Comparison of ENCODE assay signal across 11 cellular contexts in the genomic region with DNA sequence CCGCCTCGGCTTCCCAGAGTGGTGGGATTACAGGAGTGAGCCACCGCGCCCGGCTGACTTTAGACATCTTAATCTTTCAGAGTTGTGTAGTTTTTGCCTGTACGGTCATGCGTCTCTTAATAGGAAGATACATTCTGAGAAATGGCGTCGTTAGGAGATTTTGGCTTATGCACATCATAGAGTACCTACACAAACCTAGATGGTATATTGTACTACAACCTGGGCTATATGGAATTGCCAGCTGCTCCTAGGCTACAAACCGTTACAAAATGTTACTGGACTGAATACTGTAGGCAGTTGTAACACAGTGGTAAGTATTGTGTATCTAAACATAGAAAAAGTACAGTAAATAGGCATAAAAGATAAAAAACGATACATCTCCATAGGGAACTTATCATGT. TPM values are rescaled to one million over a fixed set of nuclear protein-coding genes. Genes with fewer than 3 reads are reported as not detected.
DNase-seq lines count a peak whose midpoint lies in the region; ATAC-seq and TF ChIP-seq lines count a peak whose summit lies in the region.
"Had no signal": no experiment of that assay in that cellular context is flagged by ENCODE, and none has a peak within 500 bp of the region (broad histone marks: within the 10 kb centered on the region; RNA-seq: fewer than 3 reads in every experiment).

No MANE protein-coding gene starts in this region.

- H3K27ac Mint-ChIP-seq in activated CD4-positive, alpha-beta T cell treated with anti-CD3 and anti-CD28 coated beads for 36 hours = peak overlapping the region; percentile 51

- POLR2A ChIA-PET in activated CD4-positive, alpha-beta T cell treated with anti-CD3 and anti-CD28 coated beads for 36 hours (lab: Charles Lee) = interaction anchor here (1.4 kb wide), 1 partner anchor 18 kb away, joined by 3 read pairs; no protein-coding TSS in a partner anchor

- intact Hi-C loops in activated CD4-positive, alpha-beta T cell treated with anti-CD3 and anti-CD28 coated beads for 36 hours (cut with DNase I, micrococcal nuclease) = loop anchor here (2.0 to 5.0 kb wide), 2 partner anchors 63 to 157 kb away; partner anchors contain the start of genes ATP23 (in 1 of the 2) and CTDSP2 (in 1 of the 2)
- intact Hi-C loops in gastrocnemius medialis (cut with DNase I; ENCODE audit: low total_unique reads) (loop anchor here (5.0 kb wide), 2 partner anchors 37 to 48 kb away; partner anchors contain the start of gene TSPAN31), sigmoid colon (cut with DNase I) (loop anchor here (10.0 kb wide), 1 partner anchor 51 kb away; no protein-coding TSS in a partner anchor)

- peaks cover 19% of the 10 kb centered on the region for H3K79me2 ChIP-seq in OCI-LY3 (ENCODE audit: low read length)

- no peak for ATAC-seq in activated CD4-positive, alpha-beta T cell treated with anti-CD3 and anti-CD28 coated beads for 36 hours
- no peak for ATAC-seq in gastrocnemius medialis
- ATAC-seq in upper lobe of left lung (ENCODE audit: low FRiP score in 2 of 2) = no peak
- ATAC-seq in GM21381 (IDR thresholded peaks at IDR 0.05; ENCODE audit: unreplicated experiment) = no peak

- peak overlapping the region; percentile 11; the same call in 1 of the 2 replicates for H3K4me2 ChIP-seq in OCI-LY3 (ENCODE audit: low read length)

- peaks cover 16% of the 10 kb centered on the region for H3K36me3 Mint-ChIP-seq in activated CD4-positive, alpha-beta T cell treated with anti-CD3 and anti-CD28 coated beads for 36 hours (ENCODE audit: low read depth)

- TF ChIP-seq EP300 in upper lobe of left lung (IDR thresholded peaks at IDR 0.05) = no peak
- TF ChIP-seq EP300 in sigmoid colon (IDR thresholded peaks at IDR 0.05) = no peak

- H3K4me1 ChIP-seq in OCI-LY3 (ENCODE audit: low read length) (peaks cover 13% of the 10 kb centered on the region), gastrocnemius medialis (peaks cover 9 to 15% of the 10 kb centered on the region in 2 donors), upper lobe of left lung (peaks cover 20 to 36% (median 28%) of the 10 kb centered on the region in 4 donors), sigmoid colon (peaks cover 0 to 19% (median 14%) of the 10 kb centered on the region in 4 donors)

- H3K4me3 ChIP-seq in OCI-LY3 (ENCODE audit: low read length) (no peak overlapping the region), coronary artery (peak overlapping the region; percentile 79), gastrocnemius medialis (peak overlapping the region in 3 of 4 donors; percentile 91 to 98 (median 98)), upper lobe of left lung (peak overlapping the region in 2 of 4 donors; percentile 76 to 80), sigmoid colon (no peak overlapping the region)

- peaks cover 27% of the 10 kb centered on the region for H3K36me3 ChIP-seq in OCI-LY3 (replicated peaks; ENCODE audit: low read depth, low read length)
- H3K36me3 ChIP-seq in gastrocnemius medialis = peaks cover 3 to 40% of the 10 kb centered on the region in 2 donors
- H3K36me3 ChIP-seq in upper lobe of left lung = peaks cover 6 to 50% (median 33%) of the 10 kb centered on the region in 4 donors
- peaks cover 7 to 43% (median 11%) of the 10 kb centered on the region in 4 donors for H3K36me3 ChIP-seq in sigmoid colon

- WGBS in upper lobe of left lung, 2 donors = 93 to 97% methylated on average over 11 of the region's 11 CpGs
- 90 to 94% methylated on average over 11 of the region's 11 CpGs for WGBS in sigmoid colon, 2 donors

- no peak overlapping the region for H3K27ac ChIP-seq in OCI-LY3 (ENCODE audit: low read length)
- H3K27ac ChIP-seq in coronary artery = no peak overlapping the region
- no peak overlapping the region for H3K27ac ChIP-seq in gastrocnemius medialis
- H3K27ac ChIP-seq in upper lobe of left lung = no peak overlapping the region
- H3K27ac ChIP-seq in sigmoid colon = no peak overlapping the region

- H3K9me3 ChIP-seq in OCI-LY3 (ENCODE audit: insufficient read depth, low read length) (no peaks in the 10 kb centered on the region), gastrocnemius medialis (no peaks in the 10 kb centered on the region), upper lobe of left lung (no peaks in the 10 kb centered on the region), sigmoid colon (no peaks in the 10 kb centered on the region)

- H3K9me3 Mint-ChIP-seq in activated CD4-positive, alpha-beta T cell treated with anti-CD3 and anti-CD28 coated beads for 36 hours (ENCODE audit: low read depth) = no peaks in the 10 kb centered on the region

- CTCF ChIA-PET in activated CD4-positive, alpha-beta T cell treated with anti-CD3 and anti-CD28 coated beads for 36 hours (lab: Charles Lee) = interaction anchor here (0.9 to 3.8 kb wide), 11 partner anchors 12 to 151 kb away, joined by 3 to 24 read pairs (median 4); partner anchors contain the start of genes EEF1AKMT3 and METTL1

- no peaks in the 10 kb centered on the region for H3K27me3 Mint-ChIP-seq in activated CD4-positive, alpha-beta T cell treated with anti-CD3 and anti-CD28 coated beads for 36 hours

- TF ChIP-seq CTCF in OCI-LY3 (IDR thresholded peaks at IDR 0.05; ENCODE audit: low read depth, low read length) = no peak
- no peak for TF ChIP-seq CTCF in coronary artery (IDR thresholded peaks at IDR 0.05)
- TF ChIP-seq CTCF in gastrocnemius medialis (IDR thresholded peaks at IDR 0.05 in 4 of 5, conservative IDR thresholded peaks at IDR 0.05 in 1 of 5) = no peak
- TF ChIP-seq CTCF in upper lobe of left lung (IDR thresholded peaks at IDR 0.05) = no peak
- no peak for TF ChIP-seq CTCF in sigmoid colon (IDR thresholded peaks at IDR 0.05)

- peak overlapping the region; percentile 98 for H3K4me3 Mint-ChIP-seq in activated CD4-positive, alpha-beta T cell treated with anti-CD3 and anti-CD28 coated beads for 36 hours

- H2AFZ ChIP-seq in OCI-LY3 (ENCODE audit: low read depth, low read length) = no peak overlapping the region

- no peak for DNase-seq in activated CD4-positive, alpha-beta T cell treated with anti-CD3 and anti-CD28 coated beads for 36 hours
- DNase-seq in activated CD4-positive, alpha-beta T cell treated with anti-CD3 and anti-CD28 coated beads for 48 hours = no peak
- no peak for DNase-seq in coronary artery (ENCODE audit: low spot score)
- DNase-seq in gastrocnemius medialis = no peak
- DNase-seq in upper lobe of left lung = no peak
- DNase-seq in sigmoid colon = no peak
- DNase-seq: amygdala, GDM1, NCI-H187 had no signal

- peaks cover 35% of the 10 kb centered on the region for H3K4me1 Mint-ChIP-seq in activated CD4-positive, alpha-beta T cell treated with anti-CD3 and anti-CD28 coated beads for 36 hours

- in situ Hi-C loops in gastrocnemius medialis (cut with MboI; ENCODE audit: low sequenced_read_pairs in 4 of 4) = loop anchor here in 1 of 4 donors (5.0 kb wide), 1 partner anchor 123 kb away; no protein-coding TSS in a partner anchor

- H3K27me3 ChIP-seq in OCI-LY3 (ENCODE audit: low read depth, low read length) (no peaks in the 10 kb centered on the region), gastrocnemius medialis (no peaks in the 10 kb centered on the region), upper lobe of left lung (no peaks in the 10 kb centered on the region), sigmoid colon (no peaks in the 10 kb centered on the region)

- no peaks in the 10 kb centered on the region for H4K20me1 ChIP-seq in OCI-LY3 (ENCODE audit: insufficient read depth, low read length)

- TF ChIP-seq POLR2A in gastrocnemius medialis (IDR thresholded peaks at IDR 0.05) = no peak
- no peak for TF ChIP-seq POLR2A in upper lobe of left lung (IDR thresholded peaks at IDR 0.05)
- no peak for TF ChIP-seq POLR2A in sigmoid colon (IDR thresholded peaks at IDR 0.05)

- H3K9ac ChIP-seq in OCI-LY3 (ENCODE audit: low read length) = no peak overlapping the region

RNA-seq across cellular contexts. Expression of gene TSFM, which starts 1.3 kb away (rescaled TPM):
- total RNA-seq in activated CD4-positive, alpha-beta T cell treated with anti-CD3 and anti-CD28 coated beads for 36 hours = 10 to 100 TPM; 30.7 to 56.9 TPM
- total RNA-seq in gastrocnemius medialis (10 to 100 TPM; 37.6 to 47.5 (median 40.1) TPM), upper lobe of left lung (10 to 100 TPM in 4 of 6 donors, 1 to 10 TPM in 2; 5.0 to 34.0 (median 22.8) TPM), sigmoid colon (10 to 100 TPM in 3 of 4 donors, 1 to 10 TPM in 1; 8.0 to 29.6 (median 25.3) TPM)
- polyA plus RNA-seq in sigmoid colon = 10 to 100 TPM; 36.0 to 49.3 (median 47.9) TPM

RNA-seq across cellular contexts. Expression of gene EEF1AKMT3, which starts 11.4 kb away (rescaled TPM):
- 1 to 10 TPM; 2.5 to 3.9 TPM for total RNA-seq in activated CD4-positive, alpha-beta T cell treated with anti-CD3 and anti-CD28 coated beads for 36 hours
- total RNA-seq in gastrocnemius medialis = 1 to 10 TPM in 3 of 4 donors, under 1 TPM in 1; 0.82 to 2.0 (median 1.0) TPM
- 10 to 100 TPM in 2 of 6 donors, 1 to 10 TPM in 4; 4.2 to 18.3 (median 6.4) TPM for total RNA-seq in upper lobe of left lung
- 10 to 100 TPM in 2 of 4 donors, 1 to 10 TPM in 2; 9.0 to 11.9 (median 10.6) TPM for total RNA-seq in sigmoid colon
- polyA plus RNA-seq in sigmoid colon = 1 to 10 TPM; 1.6 to 8.4 (median 2.5) TPM

RNA-seq across cellular contexts. Expression of gene METTL1, which starts 12.0 kb away (rescaled TPM):
- total RNA-seq in activated CD4-positive, alpha-beta T cell treated with anti-CD3 and anti-CD28 coated beads for 36 hours = 10 to 100 TPM; 31.9 to 33.5 TPM
- 10 to 100 TPM in 3 of 4 donors, 1 to 10 TPM in 1; 6.5 to 22.7 (median 17.9) TPM for total RNA-seq in gastrocnemius medialis
- 10 to 100 TPM in 4 of 6 donors, 1 to 10 TPM in 2; 1.3 to 30.2 (median 16.9) TPM for total RNA-seq in upper lobe of left lung
- total RNA-seq in sigmoid colon = 10 to 100 TPM in 1 of 4 donors, 1 to 10 TPM in 3; 3.8 to 12.2 (median 7.4) TPM
- polyA plus RNA-seq in sigmoid colon = 10 to 100 TPM in 2 of 3 donors, 1 to 10 TPM in 1; 7.6 to 16.7 (median 10.2) TPM

RNA-seq across cellular contexts. Expression of gene CYP27B1, which starts 17.0 kb away (rescaled TPM):
- total RNA-seq in activated CD4-positive, alpha-beta T cell treated with anti-CD3 and anti-CD28 coated beads for 36 hours = 1 to 10 TPM; 6.6 to 6.8 TPM
- not detected for total RNA-seq in gastrocnemius medialis
- 1 to 10 TPM in 4 of 6 donors, under 1 TPM in 1, not detected in 1; 0.98 to 5.2 (median 2.5) TPM for total RNA-seq in upper lobe of left lung
- total RNA-seq in sigmoid colon = under 1 TPM in 1 of 4 donors, not detected in 3; 0.28 TPM
- polyA plus RNA-seq in sigmoid colon = 1 to 10 TPM in 2 of 3 donors, not detected in 1; 1.2 to 2.0 TPM

RNA-seq across cellular contexts. Expression of gene MARCHF9, which starts 29.0 kb away (rescaled TPM):
- total RNA-seq in activated CD4-positive, alpha-beta T cell treated with anti-CD3 and anti-CD28 coated beads for 36 hours = 10 to 100 TPM; 20.9 to 22.5 TPM
- total RNA-seq in gastrocnemius medialis (10 to 100 TPM in 1 of 4 donors, 1 to 10 TPM in 3; 4.8 to 11.3 (median 7.9) TPM), upper lobe of left lung (10 to 100 TPM; 15.4 to 36.7 (median 21.3) TPM), sigmoid colon (10 to 100 TPM in 2 of 4 donors, 1 to 10 TPM in 2; 6.1 to 12.5 (median 9.4) TPM)
- 10 to 100 TPM in 1 of 3 donors, 1 to 10 TPM in 2; 5.5 to 14.9 (median 7.8) TPM for polyA plus RNA-seq in sigmoid colon

Comparison
In these comparisons a context has a peak if more than half of its experiments do, and no peak if none do; other contexts are left out.
1. H3K4me3 ChIP-seq: peak in coronary artery (single experiment) and gastrocnemius medialis (3 of 4); none in OCI-LY3 (single experiment) and sigmoid colon (0 of 4).